Comparison of ENCODE assay signal across 1 cellular context in the genomic region with DNA sequence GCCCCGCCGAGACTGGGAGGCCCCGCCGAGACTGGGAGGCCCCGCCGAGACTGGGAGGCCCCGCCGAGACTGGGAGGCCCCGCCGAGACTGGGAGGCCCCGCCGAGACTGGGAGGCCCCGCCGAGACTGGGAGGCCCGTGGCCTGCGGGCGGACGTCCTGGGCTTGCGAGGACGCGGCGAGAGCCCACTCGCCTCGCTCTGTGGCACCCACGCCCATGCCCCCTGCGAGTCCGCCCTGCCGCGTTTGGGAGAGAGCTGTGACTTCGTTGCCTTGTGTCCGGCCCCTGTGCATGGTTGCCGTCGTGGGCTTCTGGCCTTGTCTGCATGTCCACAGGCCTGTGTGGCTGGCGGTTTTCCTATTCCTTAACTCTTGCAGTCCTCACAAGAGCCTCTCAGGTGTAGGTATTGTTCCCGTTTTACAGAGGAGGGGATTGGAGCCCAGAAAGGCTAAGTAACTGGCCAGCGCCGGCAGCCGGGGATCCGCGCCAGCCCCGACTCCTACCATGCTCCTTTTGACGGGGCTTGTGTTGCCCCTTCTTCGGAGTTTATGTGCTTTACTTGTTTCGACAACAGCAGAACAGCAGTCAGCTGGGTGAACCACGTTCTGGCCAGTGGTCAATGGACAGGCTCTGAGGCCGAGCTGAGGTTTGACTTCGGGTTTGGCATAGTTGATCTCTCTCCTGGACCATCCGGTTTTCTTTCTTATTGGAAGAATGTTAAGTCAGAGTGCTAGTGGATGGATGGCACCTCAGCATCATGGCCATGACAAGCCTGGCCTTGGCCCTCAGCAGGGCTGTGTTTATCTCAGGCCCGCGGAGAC.
TF ChIP-seq lines count a peak whose summit lies in the region.

No MANE protein-coding gene starts in this region.

TF ChIP-seq in K562, 482 proteins besides CTCF, POLR2A, EP300 and RAD21 (continues in another document):
- no peak for TF ChIP-seq ZNF184 (CRISPR knock-in tag; IDR thresholded peaks at IDR 0.05)
- TF ChIP-seq ZNF444 (CRISPR knock-in tag; IDR thresholded peaks at IDR 0.05), result no peak
- TF ChIP-seq, protein P1, sequence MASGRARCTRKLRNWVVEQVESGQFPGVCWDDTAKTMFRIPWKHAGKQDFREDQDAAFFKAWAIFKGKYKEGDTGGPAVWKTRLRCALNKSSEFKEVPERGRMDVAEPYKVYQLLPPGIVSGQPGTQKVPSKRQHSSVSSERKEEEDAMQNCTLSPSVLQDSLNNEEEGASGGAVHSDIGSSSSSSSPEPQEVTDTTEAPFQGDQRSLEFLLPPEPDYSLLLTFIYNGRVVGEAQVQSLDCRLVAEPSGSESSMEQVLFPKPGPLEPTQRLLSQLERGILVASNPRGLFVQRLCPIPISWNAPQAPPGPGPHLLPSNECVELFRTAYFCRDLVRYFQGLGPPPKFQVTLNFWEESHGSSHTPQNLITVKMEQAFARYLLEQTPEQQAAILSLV (tag; IDR thresholded peaks at IDR 0.05), result no peak
- TF ChIP-seq CEBPB (tag; IDR thresholded peaks at IDR 0.05), result no peak
- no peak for TF ChIP-seq TRIM24 (IDR thresholded peaks at IDR 0.05)
- no peak for TF ChIP-seq FIP1L1 (IDR thresholded peaks at IDR 0.05; ENCODE audit: low read depth, low read length, poor library complexity, severe bottlenecking)
- TF ChIP-seq CBX1 (IDR thresholded peaks at IDR 0.05; ENCODE audit: low read depth), result no peak
- no peak for TF ChIP-seq CREB1 (IDR thresholded peaks at IDR 0.05)
- TF ChIP-seq CREB1 (CRISPR knock-in tag; IDR thresholded peaks at IDR 0.05), result no peak
- TF ChIP-seq KLF13 (tag; IDR thresholded peaks at IDR 0.05; ENCODE audit: borderline replicate concordance, low read depth), result no peak
- no peak for TF ChIP-seq PTTG1 (tag; IDR thresholded peaks at IDR 0.05; ENCODE audit: low read depth)
- no peak for TF ChIP-seq SRSF1 (IDR thresholded peaks at IDR 0.05; ENCODE audit: low read depth, low read length)
- TF ChIP-seq ARNT (IDR thresholded peaks at IDR 0.05), result no peak
- no peak for TF ChIP-seq ZNF785 (CRISPR knock-in tag; IDR thresholded peaks at IDR 0.05)
- TF ChIP-seq, protein P2, sequence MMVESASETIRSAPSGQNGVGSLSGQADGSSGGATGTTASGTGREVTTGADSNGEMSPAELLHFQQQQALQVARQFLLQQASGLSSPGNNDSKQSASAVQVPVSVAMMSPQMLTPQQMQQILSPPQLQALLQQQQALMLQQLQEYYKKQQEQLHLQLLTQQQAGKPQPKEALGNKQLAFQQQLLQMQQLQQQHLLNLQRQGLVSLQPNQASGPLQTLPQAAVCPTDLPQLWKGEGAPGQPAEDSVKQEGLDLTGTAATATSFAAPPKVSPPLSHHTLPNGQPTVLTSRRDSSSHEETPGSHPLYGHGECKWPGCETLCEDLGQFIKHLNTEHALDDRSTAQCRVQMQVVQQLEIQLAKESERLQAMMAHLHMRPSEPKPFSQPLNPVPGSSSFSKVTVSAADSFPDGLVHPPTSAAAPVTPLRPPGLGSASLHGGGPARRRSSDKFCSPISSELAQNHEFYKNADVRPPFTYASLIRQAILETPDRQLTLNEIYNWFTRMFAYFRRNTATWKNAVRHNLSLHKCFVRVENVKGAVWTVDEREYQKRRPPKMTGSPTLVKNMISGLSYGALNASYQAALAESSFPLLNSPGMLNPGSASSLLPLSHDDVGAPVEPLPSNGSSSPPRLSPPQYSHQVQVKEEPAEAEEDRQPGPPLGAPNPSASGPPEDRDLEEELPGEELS (CRISPR knock-in tag; IDR thresholded peaks at IDR 0.05; ENCODE audit: borderline replicate concordance), result no peak
- no peak for TF ChIP-seq ZNF445 (CRISPR knock-in tag; IDR thresholded peaks at IDR 0.05; ENCODE audit: low read depth)
- no peak for TF ChIP-seq BRCA1 (IDR thresholded peaks at IDR 0.05)
- 0 out of 2 replicates have a peak, but pooled peaks have one; percentile 76 for TF ChIP-seq BRCA1 (CRISPR knock-in tag; IDR thresholded peaks at IDR 0.05)
- no peak for TF ChIP-seq E2F5 (CRISPR knock-in tag; IDR thresholded peaks at IDR 0.05)
- TF ChIP-seq ZNF263 (CRISPR knock-in tag; IDR thresholded peaks at IDR 0.05; ENCODE audit: borderline replicate concordance), result 0 out of 2 replicates have a peak, but pooled peaks have one; percentile 9
- TF ChIP-seq SMARCE1 (IDR thresholded peaks at IDR 0.05), result no peak
- TF ChIP-seq SMARCA4 (IDR thresholded peaks at IDR 0.05), result no peak
- TF ChIP-seq MLX (CRISPR knock-in tag; conservative IDR thresholded peaks at IDR 0.05), result no peak
- TF ChIP-seq, protein P3, sequence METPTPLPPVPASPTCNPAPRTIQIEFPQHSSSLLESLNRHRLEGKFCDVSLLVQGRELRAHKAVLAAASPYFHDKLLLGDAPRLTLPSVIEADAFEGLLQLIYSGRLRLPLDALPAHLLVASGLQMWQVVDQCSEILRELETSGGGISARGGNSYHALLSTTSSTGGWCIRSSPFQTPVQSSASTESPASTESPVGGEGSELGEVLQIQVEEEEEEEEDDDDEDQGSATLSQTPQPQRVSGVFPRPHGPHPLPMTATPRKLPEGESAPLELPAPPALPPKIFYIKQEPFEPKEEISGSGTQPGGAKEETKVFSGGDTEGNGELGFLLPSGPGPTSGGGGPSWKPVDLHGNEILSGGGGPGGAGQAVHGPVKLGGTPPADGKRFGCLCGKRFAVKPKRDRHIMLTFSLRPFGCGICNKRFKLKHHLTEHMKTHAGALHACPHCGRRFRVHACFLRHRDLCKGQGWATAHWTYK (CRISPR knock-in tag; IDR thresholded peaks at IDR 0.05), result no peak
- TF ChIP-seq, protein P4, sequence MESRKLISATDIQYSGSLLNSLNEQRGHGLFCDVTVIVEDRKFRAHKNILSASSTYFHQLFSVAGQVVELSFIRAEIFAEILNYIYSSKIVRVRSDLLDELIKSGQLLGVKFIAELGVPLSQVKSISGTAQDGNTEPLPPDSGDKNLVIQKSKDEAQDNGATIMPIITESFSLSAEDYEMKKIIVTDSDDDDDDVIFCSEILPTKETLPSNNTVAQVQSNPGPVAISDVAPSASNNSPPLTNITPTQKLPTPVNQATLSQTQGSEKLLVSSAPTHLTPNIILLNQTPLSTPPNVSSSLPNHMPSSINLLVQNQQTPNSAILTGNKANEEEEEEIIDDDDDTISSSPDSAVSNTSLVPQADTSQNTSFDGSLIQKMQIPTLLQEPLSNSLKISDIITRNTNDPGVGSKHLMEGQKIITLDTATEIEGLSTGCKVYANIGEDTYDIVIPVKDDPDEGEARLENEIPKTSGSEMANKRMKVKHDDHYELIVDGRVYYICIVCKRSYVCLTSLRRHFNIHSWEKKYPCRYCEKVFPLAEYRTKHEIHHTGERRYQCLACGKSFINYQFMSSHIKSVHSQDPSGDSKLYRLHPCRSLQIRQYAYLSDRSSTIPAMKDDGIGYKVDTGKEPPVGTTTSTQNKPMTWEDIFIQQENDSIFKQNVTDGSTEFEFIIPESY (CRISPR knock-in tag; IDR thresholded peaks at IDR 0.05), result no peak
- no peak for TF ChIP-seq ZNF12 (CRISPR knock-in tag; IDR thresholded peaks at IDR 0.05)
- TF ChIP-seq NR2C2 (CRISPR knock-in tag; IDR thresholded peaks at IDR 0.05), result 0 out of 2 replicates have a peak, but pooled peaks have one; percentile 27
- peak; percentile 92 for TF ChIP-seq NR2C2 (tag; IDR thresholded peaks at IDR 0.05)
- TF ChIP-seq BDP1 (IDR thresholded peaks at IDR 0.05; ENCODE audit: insufficient read depth, insufficient read length), result no peak
- TF ChIP-seq GABPB1 (CRISPR knock-in tag; IDR thresholded peaks at IDR 0.05), result 0 out of 2 replicates have a peak, but pooled peaks have one; percentile 22
- no peak for TF ChIP-seq FOXJ3 (CRISPR knock-in tag; IDR thresholded peaks at IDR 0.05)
- TF ChIP-seq ZKSCAN1 (IDR thresholded peaks at IDR 0.05; ENCODE audit: low read depth, low read length), result no peak
- no peak for TF ChIP-seq GTF2A2 (tag; IDR thresholded peaks at IDR 0.05)
- TF ChIP-seq TAF1 (IDR thresholded peaks at IDR 0.05; ENCODE audit: control insufficient read depth, extremely low read depth, insufficient read depth, low read length, severe bottlenecking), result no peak
- TF ChIP-seq HSF4 (CRISPR knock-in tag; IDR thresholded peaks at IDR 0.05; ENCODE audit: borderline replicate concordance), result no peak
- no peak for TF ChIP-seq ZBTB7A (IDR thresholded peaks at IDR 0.05; ENCODE audit: borderline replicate concordance, control insufficient read depth, low read depth, low read length)
- TF ChIP-seq RUNX1 (IDR thresholded peaks at IDR 0.05; ENCODE audit: low read depth), result no peak
- TF ChIP-seq BCOR (IDR thresholded peaks at IDR 0.05), result no peak
- TF ChIP-seq RBM39 (optimal IDR thresholded peaks at IDR 0.05; ENCODE audit: low read depth, low read length), result no peak
- no peak for TF ChIP-seq XRCC5 (IDR thresholded peaks at IDR 0.05; ENCODE audit: low read depth, low read length)
- no peak for TF ChIP-seq HEY1 (CRISPR knock-in tag; IDR thresholded peaks at IDR 0.05; ENCODE audit: borderline replicate concordance)
- no peak for TF ChIP-seq MCM3 (IDR thresholded peaks at IDR 0.05)
- TF ChIP-seq TFAP4 (CRISPR knock-in tag; IDR thresholded peaks at IDR 0.05; ENCODE audit: borderline replicate concordance), result peak; percentile 47; the same call in 1 of the 2 replicates
- no peak for TF ChIP-seq KDM4B (IDR thresholded peaks at IDR 0.05; ENCODE audit: borderline replicate concordance in 2 of 2, low read depth in 1 of 2)
- TF ChIP-seq SP1 (CRISPR knock-in tag; IDR thresholded peaks at IDR 0.05), result peak; percentile 49; the same call in 1 of the 2 replicates
- TF ChIP-seq, protein P5, sequence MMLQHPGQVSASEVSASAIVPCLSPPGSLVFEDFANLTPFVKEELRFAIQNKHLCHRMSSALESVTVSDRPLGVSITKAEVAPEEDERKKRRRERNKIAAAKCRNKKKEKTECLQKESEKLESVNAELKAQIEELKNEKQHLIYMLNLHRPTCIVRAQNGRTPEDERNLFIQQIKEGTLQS (IDR thresholded peaks at IDR 0.05), result no peak
- TF ChIP-seq, protein P5 (CRISPR knock-in tag; conservative IDR thresholded peaks at IDR 0.05), result no peak
- no peak for TF ChIP-seq POU5F1 (IDR thresholded peaks at IDR 0.05; ENCODE audit: borderline replicate concordance, low read depth, low read length, partially characterized antibody)
- peak; percentile 55 for TF ChIP-seq SAP30 (IDR thresholded peaks at IDR 0.05; ENCODE audit: borderline replicate concordance, insufficient read depth, low read depth, low read length, poor library complexity, severe bottlenecking)
- TF ChIP-seq BMI1 (IDR thresholded peaks at IDR 0.05; ENCODE audit: low read length), result no peak
- peak; percentile 53 for TF ChIP-seq ZFX (CRISPR knock-in tag; IDR thresholded peaks at IDR 0.05)
- TF ChIP-seq RBBP5 (IDR thresholded peaks at IDR 0.05; ENCODE audit: borderline replicate concordance, insufficient read depth, low read length, poor library complexity, severe bottlenecking), result peak; percentile 1
- TF ChIP-seq SIRT6 (IDR thresholded peaks at IDR 0.05; ENCODE audit: low read depth, low read length), result no peak
- TF ChIP-seq CBFA2T3 (IDR thresholded peaks at IDR 0.05), result no peak
- 0 out of 4 replicates have a peak, but pooled peaks of 1 of the 2 experiments have one; percentile 5 for TF ChIP-seq TEAD1 (CRISPR knock-in tag; IDR thresholded peaks at IDR 0.05)
- TF ChIP-seq, protein P6, sequence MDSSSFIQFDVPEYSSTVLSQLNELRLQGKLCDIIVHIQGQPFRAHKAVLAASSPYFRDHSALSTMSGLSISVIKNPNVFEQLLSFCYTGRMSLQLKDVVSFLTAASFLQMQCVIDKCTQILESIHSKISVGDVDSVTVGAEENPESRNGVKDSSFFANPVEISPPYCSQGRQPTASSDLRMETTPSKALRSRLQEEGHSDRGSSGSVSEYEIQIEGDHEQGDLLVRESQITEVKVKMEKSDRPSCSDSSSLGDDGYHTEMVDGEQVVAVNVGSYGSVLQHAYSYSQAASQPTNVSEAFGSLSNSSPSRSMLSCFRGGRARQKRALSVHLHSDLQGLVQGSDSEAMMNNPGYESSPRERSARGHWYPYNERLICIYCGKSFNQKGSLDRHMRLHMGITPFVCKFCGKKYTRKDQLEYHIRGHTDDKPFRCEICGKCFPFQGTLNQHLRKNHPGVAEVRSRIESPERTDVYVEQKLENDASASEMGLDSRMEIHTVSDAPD (CRISPR knock-in tag; IDR thresholded peaks at IDR 0.05), result no peak
- TF ChIP-seq RBM25 (IDR thresholded peaks at IDR 0.05; ENCODE audit: low read depth, low read length, severe bottlenecking), result no peak
- TF ChIP-seq RBFOX2 (IDR thresholded peaks at IDR 0.05; ENCODE audit: low read depth, low read length), result peak; percentile 54
- no peak for TF ChIP-seq SUPT5H (IDR thresholded peaks at IDR 0.05)
- no peak for TF ChIP-seq SMARCB1 (IDR thresholded peaks at IDR 0.05; ENCODE audit: insufficient read length, low read depth)
- no peak for TF ChIP-seq FOXM1 (IDR thresholded peaks at IDR 0.05; ENCODE audit: low read depth)
- TF ChIP-seq FOXM1 (CRISPR knock-in tag; IDR thresholded peaks at IDR 0.05; ENCODE audit: low read depth), result no peak
- no peak for TF ChIP-seq CREBBP (IDR thresholded peaks at IDR 0.05; ENCODE audit: low read depth, low read length)
- TF ChIP-seq ZBTB1 (CRISPR knock-in tag; IDR thresholded peaks at IDR 0.05; ENCODE audit: borderline replicate concordance, low read depth), result 0 out of 2 replicates have a peak, but pooled peaks have one; percentile 10
